Comparison of ENCODE assay signal across 8 cellular contexts in the genomic region with DNA sequence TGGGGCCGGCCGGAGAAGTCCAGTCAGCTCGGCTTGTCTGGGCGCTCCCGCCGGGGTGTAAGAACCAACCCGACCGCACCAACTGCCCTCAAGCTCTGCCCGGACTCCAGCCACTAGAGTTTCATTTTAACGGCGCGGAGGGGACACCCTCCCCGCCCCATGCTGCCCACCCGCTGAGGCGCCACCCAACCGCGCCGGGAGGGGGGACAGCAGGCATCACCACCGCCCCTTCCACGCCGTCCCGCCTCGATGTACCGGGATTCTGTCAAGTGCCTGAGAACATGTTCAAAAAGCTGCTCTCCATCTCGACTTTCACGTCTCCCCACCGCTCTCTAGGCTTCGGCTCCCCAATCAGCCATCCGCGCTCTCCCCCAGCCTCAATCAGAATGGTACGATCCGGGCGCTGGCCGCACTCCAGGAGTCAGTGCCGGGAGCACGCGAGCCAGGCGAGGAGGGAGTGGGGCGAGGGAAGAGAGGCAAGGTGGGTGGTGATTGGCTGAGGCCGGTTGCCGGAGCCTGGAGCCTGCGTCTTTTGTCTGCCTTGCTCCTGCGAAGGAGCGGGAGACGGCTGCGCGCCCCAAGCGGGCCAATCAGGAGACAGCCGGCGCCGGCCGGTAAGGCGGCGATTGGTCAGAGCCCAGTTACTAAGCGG. TPM values are rescaled to one million over a fixed set of nuclear protein-coding genes. Genes with fewer than 3 reads are reported as not detected.
DNase-seq lines count a peak whose midpoint lies in the region; ATAC-seq and TF ChIP-seq lines count a peak whose summit lies in the region.

A gene (minus strand): TSS at position 101 of the 652 bp plus-strand sequence. CDS start 677 bp downstream, outside the sequence.

- DNase-seq in NCI-H748 treated with DMSO at 0.1 percent for 48 hours (lab: John Stamatoyannopoulos, UW), result peak; percentile 96
- DNase-seq in activated CD4-positive, alpha-beta memory T cell treated with anti-CD3 and anti-CD28 coated beads, Interleukin-2, amount 10 ng/mL, durations not matched to agents 7 days and 5 days, result peak; percentile 94
- peak; percentile 98 to 99 (median 98) for DNase-seq in right lobe of liver
- DNase-seq in stimulated activated CD4-positive, alpha-beta T cell treated with anti-CD3 and anti-CD28 coated beads, Interleukin-4, amount 100 ng/mL, for 4 hours, result peak; percentile 83

- H3K9ac ChIP-seq in duodenal mucosa (ENCODE audit: low read depth in 1 of 2, low read length in 2 of 2), result peak within 1 kb of the TSS; percentile 80

- POLR2A ChIA-PET in activated CD4-positive, alpha-beta memory T cell treated with anti-CD3 and anti-CD28 coated beads, Interleukin-2, amount 10 ng/mL, durations not matched to agents 7 days and 5 days (lab: Charles Lee), result interaction anchor here (0.7 to 1.3 kb wide), 3 partner anchors 8 to 114 kb away, joined by 3 to 5 read pairs (median 3); no protein-coding TSS in a partner anchor

- TF ChIP-seq CTCF in C4-2B (conservative IDR thresholded peaks at IDR 0.05) (no peak), right lobe of liver (IDR thresholded peaks at IDR 0.05) (peak in 2 of 4 donors; percentile 23 to 32)

- CTCF ChIA-PET in activated CD4-positive, alpha-beta memory T cell treated with anti-CD3 and anti-CD28 coated beads, Interleukin-2, amount 10 ng/mL, durations not matched to agents 7 days and 5 days (lab: Charles Lee), result interaction anchor here (0.5 to 1.4 kb wide), 2 partner anchors 9 to 829 kb away, joined by 3 read pairs; no protein-coding TSS in a partner anchor

- H3K4me3 ChIP-seq in duodenal mucosa (ENCODE audit: low read depth in 1 of 2, low read length in 2 of 2), result peak within 1 kb of the TSS; percentile 84 to 94
- H3K4me3 ChIP-seq in right lobe of liver, result peak within 1 kb of the TSS; percentile 54 to 75 (median 65)

- peaks cover 63% of the 10 kb centered on the region for H3K27me3 Mint-ChIP-seq in activated CD4-positive, alpha-beta memory T cell treated with anti-CD3 and anti-CD28 coated beads, Interleukin-2, amount 10 ng/mL, durations not matched to agents 7 days and 5 days

- H3K27ac Mint-ChIP-seq in activated CD4-positive, alpha-beta memory T cell treated with anti-CD3 and anti-CD28 coated beads, Interleukin-2, amount 10 ng/mL, durations not matched to agents 7 days and 5 days, result peak within 1 kb of the TSS; percentile 97

- intact Hi-C loops in right lobe of liver (cut with DNase I), result no loop called here

- H3K4me1 ChIP-seq in duodenal mucosa (ENCODE audit: control insufficient read depth in 1 of 2, insufficient read depth in 2 of 2, low read length in 2 of 2), result peaks cover 7 to 30% of the 10 kb centered on the region in 2 donors
- no peaks in the 10 kb centered on the region for H3K4me1 ChIP-seq in right lobe of liver

- ATAC-seq in GM19372 (IDR thresholded peaks at IDR 0.05; ENCODE audit: low read depth, unreplicated experiment) (peak; percentile 75), HG03558 (IDR thresholded peaks at IDR 0.05; ENCODE audit: extremely low read depth, unreplicated experiment) (peak; percentile 58), right lobe of liver (peak; percentile 92 to 98 (median 96))

- peak within 1 kb of the TSS; percentile 99 for H3K27ac ChIP-seq in C4-2B
- H3K27ac ChIP-seq in duodenal mucosa (ENCODE audit: low read depth, low read length), result peak within 1 kb of the TSS; percentile 96
- peak within 1 kb of the TSS; percentile 69 to 94 (median 82) for H3K27ac ChIP-seq in right lobe of liver

- peak; percentile 94 for TF ChIP-seq POLR2A in right lobe of liver (IDR thresholded peaks at IDR 0.05)

- 0% methylated on average over 37 of the region's 55 CpGs for WGBS in right lobe of liver (ENCODE audit: insufficient coverage, low coverage, low lambda C conversion rate, missing lambda C conversion rate)

- H3K4me1 Mint-ChIP-seq in activated CD4-positive, alpha-beta memory T cell treated with anti-CD3 and anti-CD28 coated beads, Interleukin-2, amount 10 ng/mL, durations not matched to agents 7 days and 5 days, result peaks cover 34% of the 10 kb centered on the region

- peak within 1 kb of the TSS; percentile 100 for H3K4me3 Mint-ChIP-seq in activated CD4-positive, alpha-beta memory T cell treated with anti-CD3 and anti-CD28 coated beads, Interleukin-2, amount 10 ng/mL, durations not matched to agents 7 days and 5 days

- H3K36me3 Mint-ChIP-seq in activated CD4-positive, alpha-beta memory T cell treated with anti-CD3 and anti-CD28 coated beads, Interleukin-2, amount 10 ng/mL, durations not matched to agents 7 days and 5 days (ENCODE audit: low read depth), result peaks cover 3% of the 10 kb centered on the region

- H3K9me3 Mint-ChIP-seq in activated CD4-positive, alpha-beta memory T cell treated with anti-CD3 and anti-CD28 coated beads, Interleukin-2, amount 10 ng/mL, durations not matched to agents 7 days and 5 days, result no peaks in the 10 kb centered on the region

- H3K36me3 ChIP-seq in duodenal mucosa (ENCODE audit: control insufficient read depth in 1 of 2, insufficient read depth in 2 of 2, low read length in 2 of 2) (no peaks in the 10 kb centered on the region), right lobe of liver (no peaks in the 10 kb centered on the region)

- H3K9me3 ChIP-seq in duodenal mucosa (ENCODE audit: control insufficient read depth in 1 of 2, low read length in 2 of 2) (no peaks in the 10 kb centered on the region), right lobe of liver (no peaks in the 10 kb centered on the region)

- H3K27me3 ChIP-seq in duodenal mucosa (ENCODE audit: control insufficient read depth in 1 of 2, insufficient read depth in 2 of 2, low read length in 2 of 2), result peaks cover 0 to 3% of the 10 kb centered on the region in 2 donors
- peaks cover 0 to 21% of the 10 kb centered on the region in 2 donors for H3K27me3 ChIP-seq in right lobe of liver

RNA-seq across cellular contexts. Expression of the gene that starts here (rescaled TPM):
- total RNA-seq in activated CD4-positive, alpha-beta memory T cell treated with anti-CD3 and anti-CD28 coated beads, Interleukin-2, amount 10 ng/mL, durations not matched to agents 7 days and 5 days, result 1 to 10 TPM; 5.0 to 5.2 TPM
- total RNA-seq in right lobe of liver, result 1 to 10 TPM; 2.0 to 4.3 (median 2.8) TPM

Comparison
In these comparisons a context has a peak if more than half of its experiments do, and no peak if none do; other contexts are left out.
1. Peak in every context shown above with its lines: DNase-seq, ATAC-seq, H3K4me3 ChIP-seq and H3K27ac ChIP-seq.